In genomic region chr5:176608937-176609723, GRCh38 we compare ENCODE assay signal across 9 cellular contexts. TPM values are rescaled to one million over a fixed set of nuclear protein-coding genes. Genes with fewer than 3 reads are reported as not detected.
DNase-seq lines count a peak whose midpoint lies in the region; ATAC-seq and TF ChIP-seq lines count a peak whose summit lies in the region.
"Had no signal": no experiment of that assay in that cellular context is flagged by ENCODE, and none has a peak within 500 bp of the region (broad histone marks: within the 10 kb centered on the region; RNA-seq: fewer than 3 reads in every experiment).

No MANE protein-coding gene starts in this region.

- H3K27me3 Mint-ChIP-seq in CD8-positive, alpha-beta T cell (ENCODE audit: low read depth), result peaks cover 26% of the 10 kb centered on the region

- H3K27me3 ChIP-seq in CD8-positive, alpha-beta T cell (ENCODE audit: insufficient read depth, low read length), result peaks cover 5% of the 10 kb centered on the region
- H3K27me3 ChIP-seq in MM.1S (replicated peaks; ENCODE audit: insufficient read depth, low read length) (peaks cover 29% of the 10 kb centered on the region), body of pancreas (no peaks in the 10 kb centered on the region), thyroid gland (peaks cover 6% of the 10 kb centered on the region)

- no peaks in the 10 kb centered on the region for H3K36me3 ChIP-seq in CD8-positive, alpha-beta T cell (ENCODE audit: insufficient read depth, low read length)
- H3K36me3 ChIP-seq in MM.1S (replicated peaks; ENCODE audit: insufficient read depth, low read length) (no peaks in the 10 kb centered on the region), body of pancreas (replicated peaks in 1 of 2; ENCODE audit: insufficient read depth in 1 of 2, low read depth in 2 of 2) (no peaks in the 10 kb centered on the region), mesodermal cell (ENCODE audit: control insufficient read depth, insufficient read depth, low read length) (no peaks in the 10 kb centered on the region), thyroid gland (no peaks in the 10 kb centered on the region)

- WGBS in body of pancreas, 2 donors, result 32 to 74% methylated on average over 15 to 46 of the region's 46 CpGs
- WGBS in mesodermal cell (ENCODE audit: insufficient coverage in 2 of 2), 2 experiments, result 33 to 38% methylated on average over 32 to 35 of the region's 46 CpGs
- 34 to 36% methylated on average over 23 to 34 of the region's 46 CpGs for WGBS in thyroid gland, 2 donors

- TF ChIP-seq CTCF in CD8-positive, alpha-beta T cell (IDR thresholded peaks at IDR 0.05), result no peak
- TF ChIP-seq CTCF in MM.1S (IDR thresholded peaks at IDR 0.05; ENCODE audit: low read length) (no peak), body of pancreas (IDR thresholded peaks at IDR 0.05) (no peak), thyroid gland (IDR thresholded peaks at IDR 0.05) (no peak)

- no peaks in the 10 kb centered on the region for H3K9me3 ChIP-seq in CD8-positive, alpha-beta T cell (ENCODE audit: low read length)
- no peaks in the 10 kb centered on the region for H3K9me3 ChIP-seq in MM.1S (replicated peaks; ENCODE audit: insufficient read depth, low read length)
- no peaks in the 10 kb centered on the region for H3K9me3 ChIP-seq in body of pancreas
- no peaks in the 10 kb centered on the region for H3K9me3 ChIP-seq in mesodermal cell (ENCODE audit: control insufficient read depth, low read length)
- H3K9me3 ChIP-seq in thyroid gland, result no peaks in the 10 kb centered on the region

- no peak overlapping the region for H3K27ac ChIP-seq in CD8-positive, alpha-beta T cell (ENCODE audit: low read depth, low read length)
- H3K27ac ChIP-seq in MM.1S (ENCODE audit: low read length) (no peak overlapping the region), body of pancreas (no peak overlapping the region), mesodermal cell (ENCODE audit: low read depth, low read length, severe bottlenecking) (no peak overlapping the region), thyroid gland (no peak overlapping the region)

- H3K4me1 Mint-ChIP-seq in CD8-positive, alpha-beta T cell (ENCODE audit: low read depth), result peaks cover 9% of the 10 kb centered on the region

- no peak for TF ChIP-seq POLR2A in body of pancreas (IDR thresholded peaks at IDR 0.05)
- no peak for TF ChIP-seq POLR2A in thyroid gland (IDR thresholded peaks at IDR 0.05)

- CTCF ChIA-PET in CD8-positive, alpha-beta T cell (lab: Charles Lee), result interaction anchor here (3.5 kb wide), 1 partner anchor 12 kb away, joined by 14 read pairs; no protein-coding TSS in a partner anchor

- intact Hi-C loops in CD8-positive, alpha-beta T cell (cut with DNase I, micrococcal nuclease), result no loop called here
- intact Hi-C loops in body of pancreas (cut with DNase I) (no loop called here), thyroid gland (cut with DNase I) (no loop called here)

- 0 out of 2 replicates have a peak, but pooled peaks cover 4% of the 10 kb centered on the region for H3F3A ChIP-seq in MM.1S (ENCODE audit: insufficient read depth, low read length)

- H3K4me3 Mint-ChIP-seq in CD8-positive, alpha-beta T cell, result peak overlapping the region; percentile 90

- peaks cover 7% of the 10 kb centered on the region for H3K4me1 ChIP-seq in CD8-positive, alpha-beta T cell (ENCODE audit: insufficient read depth, low read length)
- H3K4me1 ChIP-seq in MM.1S (ENCODE audit: low read length) (peaks cover 23% of the 10 kb centered on the region), body of pancreas (no peaks in the 10 kb centered on the region), mesodermal cell (ENCODE audit: control insufficient read depth, insufficient read depth, low read length, poor library complexity, severe bottlenecking) (peaks cover 14% of the 10 kb centered on the region), thyroid gland (peaks cover 0 to 15% of the 10 kb centered on the region in 2 donors)

- H3K9me3 Mint-ChIP-seq in CD8-positive, alpha-beta T cell, result no peaks in the 10 kb centered on the region

- H3K9ac ChIP-seq in MM.1S (ENCODE audit: low read length), result no peak overlapping the region

- ATAC-seq in CD8-positive, alpha-beta T cell, result no peak
- ATAC-seq in GM21360 (IDR thresholded peaks at IDR 0.05; ENCODE audit: unreplicated experiment) (peak; percentile 7), body of pancreas (peak; percentile 8)

- H3K4me3 ChIP-seq in CD8-positive, alpha-beta T cell (ENCODE audit: low read depth, low read length), result no peak overlapping the region
- H3K4me3 ChIP-seq in MM.1S (ENCODE audit: low read length) (peak overlapping the region; percentile 56; the same call in 1 of the 2 replicates), body of pancreas (no peak overlapping the region), mesodermal cell (ENCODE audit: extremely low read depth, insufficient read depth, low read length, poor library complexity, severe bottlenecking) (peak overlapping the region; percentile 44), thyroid gland (replicated peaks in 1 of 3) (peak overlapping the region in 1 of 3 donors; percentile 13)

- peaks cover 5% of the 10 kb centered on the region for H3K36me3 Mint-ChIP-seq in CD8-positive, alpha-beta T cell

- H3K4me2 ChIP-seq in MM.1S (ENCODE audit: low read depth, low read length), result peak overlapping the region; percentile 77

- no peaks in the 10 kb centered on the region for H4K20me1 ChIP-seq in MM.1S (ENCODE audit: insufficient read depth, low read length)

- H3K79me2 ChIP-seq in MM.1S (ENCODE audit: low read length), result peaks cover 3% of the 10 kb centered on the region; the same call in 1 of the 2 replicates

- no peaks in the 10 kb centered on the region for H3K9me2 ChIP-seq in MM.1S (replicated peaks; ENCODE audit: insufficient read depth, low read length)

- no peak overlapping the region for H2AFZ ChIP-seq in MM.1S (ENCODE audit: low read length)

- H3K27ac Mint-ChIP-seq in CD8-positive, alpha-beta T cell, result no peak overlapping the region

- POLR2A ChIA-PET in CD8-positive, alpha-beta T cell (lab: Charles Lee), result interaction anchor here (1.0 kb wide), 1 partner anchor 22 kb away, joined by 3 read pairs; no protein-coding TSS in a partner anchor

- no peak for DNase-seq in CD8-positive, alpha-beta T cell
- DNase-seq in MM.1S (no peak), body of pancreas (no peak), NCI-H2171 treated with DMSO at 0.1 percent for 48 hours (lab: John Stamatoyannopoulos, UW) (no peak), thyroid gland (no peak), NCI-H2107 (lab: John Stamatoyannopoulos, UW) (no peak)

RNA-seq across cellular contexts. Expression of gene GPRIN1, which starts 0.8 kb away (rescaled TPM):
- total RNA-seq in CD8-positive, alpha-beta T cell, result under 1 TPM; 0.14 to 0.16 TPM
- total RNA-seq in body of pancreas, result 1 to 10 TPM in 1 of 2 donors, under 1 TPM in 1; 0.26 to 1.3 TPM
- 2.4 TPM for polyA plus RNA-seq in mesodermal cell (2013, experiment 1 of 2)
- 1.6 TPM for polyA plus RNA-seq in mesodermal cell (2013, experiment 2 of 2)
- total RNA-seq in thyroid gland, result under 1 TPM; 0.24 to 0.75 (median 0.30) TPM

RNA-seq across cellular contexts. Expression of gene SNCB, which starts 21.2 kb away (rescaled TPM):
- not detected for total RNA-seq in CD8-positive, alpha-beta T cell
- not detected for total RNA-seq in body of pancreas
- not detected for polyA plus RNA-seq in mesodermal cell (2013, experiment 1 of 2)
- polyA plus RNA-seq in mesodermal cell (2013, experiment 2 of 2), result not detected
- not detected for total RNA-seq in thyroid gland

RNA-seq across cellular contexts. Expression of gene EIF4E1B, which starts 21.3 kb away (rescaled TPM):
- total RNA-seq in CD8-positive, alpha-beta T cell, result not detected
- 10 to 100 TPM in 1 of 2 donors, under 1 TPM in 1; 0.26 to 11.5 TPM for total RNA-seq in body of pancreas
- polyA plus RNA-seq in mesodermal cell (2013, experiment 1 of 2), result not detected
- not detected for polyA plus RNA-seq in mesodermal cell (2013, experiment 2 of 2)
- total RNA-seq in thyroid gland, result not detected
- total RNA-seq: NCI-H460 had no signal

RNA-seq across cellular contexts. Expression of gene TSPAN17, which starts 38.2 kb away (rescaled TPM):
- 1 to 10 TPM; 9.5 to 9.8 TPM for total RNA-seq in CD8-positive, alpha-beta T cell
- total RNA-seq in body of pancreas, result 10 to 100 TPM; 24.1 to 37.6 TPM
- 37.5 TPM for polyA plus RNA-seq in mesodermal cell (2013, experiment 1 of 2)
- 30.0 TPM for polyA plus RNA-seq in mesodermal cell (2013, experiment 2 of 2)
- total RNA-seq in thyroid gland, result 10 to 100 TPM; 18.9 to 24.7 (median 21.0) TPM

RNA-seq across cellular contexts. Expression of gene CDHR2, which starts 60.0 kb away (rescaled TPM):
- 1 to 10 TPM; 1.2 to 2.2 TPM for total RNA-seq in CD8-positive, alpha-beta T cell
- total RNA-seq in body of pancreas, result 1 to 10 TPM in 1 of 2 donors, not detected in 1; 1.3 TPM
- polyA plus RNA-seq in mesodermal cell (2013, experiment 1 of 2), result not detected
- polyA plus RNA-seq in mesodermal cell (2013, experiment 2 of 2), result not detected
- total RNA-seq in thyroid gland, result under 1 TPM in 1 of 4 donors, not detected in 3; 0.11 TPM
- total RNA-seq: NCI-H460 had no signal

Comparison
In these comparisons a context has a peak if more than half of its experiments do, and no peak if none do; other contexts are left out.
1. H3K4me3 ChIP-seq: peak in MM.1S (single experiment) and mesodermal cell (single experiment); none in CD8-positive, alpha-beta T cell (single experiment) and body of pancreas (0 of 2).